Comparison of ENCODE assay signal across 9 cellular contexts in genomic region chr12:122872815-122873361, GRCh38. TPM values are rescaled to one million over a fixed set of nuclear protein-coding genes. Genes with fewer than 3 reads are reported as not detected.
A peak's percentile ranks its signal among the peaks of the same experiment; 100 is the strongest.
DNase-seq lines count a peak whose midpoint lies in the region; ATAC-seq, FAIRE-seq and TF ChIP-seq lines count a peak whose summit lies in the region.
"Had no signal": no experiment of that assay in that cellular context is flagged by ENCODE, and none has a peak within 500 bp of the region (broad histone marks: within the 10 kb centered on the region; RNA-seq: fewer than 3 reads in every experiment).

No MANE protein-coding gene starts in this region.

- H2AK5ac ChIP-seq in H1 (ENCODE audit: low read depth, low read length) = peak overlapping the region; percentile 85; the same call in 1 of the 2 replicates

- peak overlapping the region; percentile 77 for H3K4me3 Mint-ChIP-seq in neural progenitor cell

- H3K27me3 Mint-ChIP-seq in neural progenitor cell (ENCODE audit: insufficient read depth, low read depth) = peaks cover 9% of the 10 kb centered on the region

- peaks cover 17% of the 10 kb centered on the region for H3K36me3 Mint-ChIP-seq in neural progenitor cell

- no peak overlapping the region for H2BK15ac ChIP-seq in H1 (ENCODE audit: low read length)

- no peak overlapping the region for H3K9ac ChIP-seq in H1 (replicated peaks in 1 of 4; ENCODE audit: extremely low read depth in 1 of 4, low read depth in 3 of 4, low read length in 3 of 4)
- no peak overlapping the region for H3K9ac ChIP-seq in neural progenitor cell

- WGBS in H1 (ENCODE audit: extremely low coverage in 1 of 2, insufficient coverage in 1 of 2, insufficient read length in 1 of 2, insufficient replicate concordance in 2 of 2, low coverage in 1 of 2, low lambda C conversion rate in 2 of 2, missing lambda C conversion rate in 1 of 2), 2 experiments = 66% methylated on average over 12 of the region's 12 CpGs; no CpG with 5 or more reads in 1 of the 2 experiments

- H4K5ac ChIP-seq in H1 (ENCODE audit: insufficient read length, low read depth, low read length) = no peak overlapping the region

- no peak overlapping the region for H4K91ac ChIP-seq in H1 (replicated peaks; ENCODE audit: insufficient read length, low read length)

- no peak overlapping the region for H2BK20ac ChIP-seq in H1 (ENCODE audit: low read length)

- no peaks in the 10 kb centered on the region for H3K9me3 Mint-ChIP-seq in neural progenitor cell

- 0 out of 2 replicates have a peak overlapping the region, but pooled peaks have one; percentile 81 for H4K8ac ChIP-seq in H1 (ENCODE audit: extremely low read depth, insufficient read depth, low read length)

- H2BK120ac ChIP-seq in H1 (replicated peaks; ENCODE audit: low read depth, low read length) = no peak overlapping the region

- CTCF ChIA-PET in H1 (lab: Charles Lee; ENCODE audit: partially characterized antibody) = interaction anchor here (1.4 to 20.1 kb wide), 5 partner anchors 8 to 365 kb away, joined by 3 to 473 read pairs (median 18); no protein-coding TSS in a partner anchor

- no peak for TF ChIP-seq CTCF in C4-2B (conservative IDR thresholded peaks at IDR 0.05)
- TF ChIP-seq CTCF in LNCaP clone FGC (IDR thresholded peaks at IDR 0.05; ENCODE audit: control insufficient read depth, extremely low read depth, insufficient read depth) = no peak
- no peak for TF ChIP-seq CTCF in H1 (IDR thresholded peaks at IDR 0.05; ENCODE audit: control extremely low read depth in 1 of 3, insufficient read depth in 1 of 3, low read depth in 1 of 3, low read length in 3 of 3)
- no peak for TF ChIP-seq CTCF in neural progenitor cell (IDR thresholded peaks at IDR 0.05)

- H3K9me3 ChIP-seq in H1 (ENCODE audit: insufficient read depth in 2 of 2, low read depth in 1 of 2, low read length in 1 of 2) = no peaks in the 10 kb centered on the region
- no peaks in the 10 kb centered on the region for H3K9me3 ChIP-seq in neural progenitor cell (ENCODE audit: low read depth)

- no peaks in the 10 kb centered on the region for H3K23me2 ChIP-seq in H1 (ENCODE audit: low read depth, low read length)

- FAIRE-seq in H1 (lab: Jason Lieb, UNC) = no peak

- H3K27ac ChIP-seq in C4-2B (peak overlapping the region; percentile 89), H1 (ENCODE audit: low read depth, low read length) (no peak overlapping the region), neural progenitor cell (no peak overlapping the region)

- H2AFZ ChIP-seq in H1 (ENCODE audit: low read length) (no peak overlapping the region), neural progenitor cell (replicated peaks) (no peak overlapping the region)

- TF ChIP-seq RAD21 in H1 (IDR thresholded peaks at IDR 0.05 in 1 of 2, conservative IDR thresholded peaks at IDR 0.05 in 1 of 2; ENCODE audit: low read depth in 2 of 2, low read length in 2 of 2) = no peak

- TF ChIP-seq POLR2A in H1 (IDR thresholded peaks at IDR 0.05; ENCODE audit: control extremely low read depth in 1 of 2, low read depth in 2 of 2, low read length in 2 of 2) = no peak

- H3K4me1 ChIP-seq in H1 (replicated peaks in 1 of 4; ENCODE audit: control insufficient read depth in 3 of 4, insufficient read depth in 4 of 4, low read length in 3 of 4) (peaks cover 6 to 25% (median 9%) of the 10 kb centered on the region in 4 experiments), neural progenitor cell (peaks cover 34% of the 10 kb centered on the region)

- ATAC-seq in HG03439 (IDR thresholded peaks at IDR 0.05; ENCODE audit: unreplicated experiment) = no peak

- peaks cover 43% of the 10 kb centered on the region for H3F3A ChIP-seq in neural progenitor cell (ENCODE audit: low read depth)

- H3K79me2 ChIP-seq in H1 (ENCODE audit: control insufficient read depth in 1 of 2, insufficient read depth in 2 of 2, low read length in 2 of 2) = no peaks in the 10 kb centered on the region
- H3K79me2 ChIP-seq in neural progenitor cell (ENCODE audit: low read depth) = peaks cover 4% of the 10 kb centered on the region

- H2BK5ac ChIP-seq in H1 (ENCODE audit: low read depth, low read length) = no peak overlapping the region

- peak overlapping the region; percentile 98 for H3K27ac Mint-ChIP-seq in neural progenitor cell

- DNase-seq in LNCaP clone FGC (ENCODE audit: low read depth) (peak; percentile 76), H1 (ENCODE audit: low read depth in 1 of 2, low spot score in 2 of 2) (no peak), neural progenitor cell (ENCODE audit: low spot score) (no peak), HK-2 (ENCODE audit: unreplicated experiment) (no peak), NCI-H2081 treated with DMSO at 0.1 percent for 48 hours (lab: John Stamatoyannopoulos, UW) (no peak), cortex of kidney (lab: John Stamatoyannopoulos, UW) (no peak)
- DNase-seq: KBM-7 had no signal

- H3K79me1 ChIP-seq in H1 (ENCODE audit: low read depth, low read length) = peaks cover 4% of the 10 kb centered on the region

- no peak overlapping the region for H3K4me2 ChIP-seq in H1 (ENCODE audit: insufficient read depth in 1 of 2, low read depth in 2 of 2, low read length in 2 of 2)
- H3K4me2 ChIP-seq in neural progenitor cell = peak overlapping the region; percentile 76

- H3K4ac ChIP-seq in H1 (replicated peaks; ENCODE audit: insufficient read length, low read depth, low read length) = no peak overlapping the region

- H3K27me3 ChIP-seq in H1 (replicated peaks in 1 of 4; ENCODE audit: control insufficient read depth in 3 of 4, extremely low read depth in 1 of 4, insufficient read depth in 3 of 4, low read length in 3 of 4) (peaks cover 52 to 99% (median 97%) of the 10 kb centered on the region in 4 experiments), neural progenitor cell (peaks cover 99% of the 10 kb centered on the region)

- peak overlapping the region; percentile 75; the same call in 1 of the 2 replicates for H2BK12ac ChIP-seq in H1 (ENCODE audit: low read depth, low read length)

- H3K4me3 ChIP-seq in LNCaP clone FGC (ENCODE audit: low read depth, low read length) (no peak overlapping the region), H1 (ENCODE audit: extremely low read depth in 1 of 4, insufficient read depth in 2 of 4, low read depth in 3 of 4, low read length in 4 of 4) (no peak overlapping the region), neural progenitor cell (peak overlapping the region; percentile 32)

- POLR2A ChIA-PET in H1 (lab: Charles Lee; ENCODE audit: partially characterized antibody) = interaction anchor here (1.0 to 1.9 kb wide), 8 partner anchors 8 to 106 kb away, joined by 3 to 8 read pairs (median 5); no protein-coding TSS in a partner anchor

- no peak overlapping the region for H3K23ac ChIP-seq in H1 (ENCODE audit: insufficient read length)

- H3K4me1 Mint-ChIP-seq in neural progenitor cell = peaks cover 66% of the 10 kb centered on the region

- TF ChIP-seq EP300 in H1 (IDR thresholded peaks at IDR 0.05; ENCODE audit: borderline replicate concordance in 1 of 2, low read depth in 2 of 2, low read length in 2 of 2) = no peak

- H3K18ac ChIP-seq in H1 (ENCODE audit: extremely low read depth, low read length) = no peak overlapping the region

- no peak overlapping the region for H3K14ac ChIP-seq in H1 (ENCODE audit: insufficient read length)

- no peak overlapping the region for H3K56ac ChIP-seq in H1 (replicated peaks; ENCODE audit: insufficient read length, low read depth, low read length)

- H4K20me1 ChIP-seq in H1 (replicated peaks in 1 of 2; ENCODE audit: control insufficient read depth in 1 of 2, insufficient read depth in 2 of 2, low read length in 2 of 2) = peaks cover 57 to 80% of the 10 kb centered on the region in 2 experiments
- H4K20me1 ChIP-seq in neural progenitor cell (ENCODE audit: low read depth) = peaks cover 100% of the 10 kb centered on the region

- H3K36me3 ChIP-seq in H1 (ENCODE audit: control insufficient read depth in 2 of 4, insufficient read depth in 4 of 4, low read length in 3 of 4) (peaks cover 0 to 21% (median 8%) of the 10 kb centered on the region in 4 experiments; a peak in 4 of 8 replicates), neural progenitor cell (no peaks in the 10 kb centered on the region)

TF ChIP-seq in H1, 55 proteins besides CTCF, POLR2A, EP300 and RAD21:
- TF ChIP-seq TCF12 (IDR thresholded peaks at IDR 0.05; ENCODE audit: low read depth, low read length) (no peak), RNF2 (IDR thresholded peaks at IDR 0.05; ENCODE audit: borderline replicate concordance, low read depth, low read length, missing control alignments, poor library complexity, severe bottlenecking) (peak; percentile 40), SUZ12 (IDR thresholded peaks at IDR 0.05; ENCODE audit: low read length) (0 out of 2 replicates have a peak, but pooled peaks have one; percentile 19)

RNA-seq across cellular contexts. Expression of gene VPS37B, which starts 23.0 kb away (rescaled TPM):
- total RNA-seq in H1 (2021; fragmentation: NEBNext Ultra II Directional; extraction: Animal tissue kit (Norgen Biotek cat#: 25700)) = 11.9 and 13.1 TPM in 2 replicates
- 15.7 and 17.2 TPM in 2 replicates for polyA plus RNA-seq in H1 (2011; rRNA removed)
- 10.8 TPM for polyA plus RNA-seq in H1 (2011; cell fraction: cytosol; rRNA removed)
- 12.1 TPM for polyA plus RNA-seq in H1 (2011; cell fraction: nucleus; rRNA removed)
- 6.6 to 13.4 TPM (median 11.1 TPM) in 4 replicates for polyA plus RNA-seq in H1 (2012, experiment 1 of 2)
- 12.1 TPM for polyA plus RNA-seq in H1 (2012, experiment 2 of 2)
- polyA plus RNA-seq in H1 (2013, experiment 1 of 2) = 7.0 TPM
- polyA plus RNA-seq in H1 (2013, experiment 2 of 2) = 7.9 TPM
- 4.0 and 5.7 TPM in 2 replicates for polyA minus RNA-seq in H1 (2011; rRNA and poly(A)+ RNA removed)
- 8.7 TPM for polyA minus RNA-seq in H1 (2011; cell fraction: cytosol; rRNA and poly(A)+ RNA removed)
- 7.7 TPM for polyA minus RNA-seq in H1 (2011; cell fraction: nucleus; rRNA and poly(A)+ RNA removed)
- 19.4 and 23.9 TPM in 2 replicates for total RNA-seq in neural progenitor cell (ENCODE audit: low replicate concordance)

RNA-seq across cellular contexts. Expression of gene HIP1R, which starts 37.6 kb away (rescaled TPM):
- 14.5 and 14.7 TPM in 2 replicates for total RNA-seq in H1 (2021; fragmentation: NEBNext Ultra II Directional; extraction: Animal tissue kit (Norgen Biotek cat#: 25700))
- 11.2 and 16.1 TPM in 2 replicates for polyA plus RNA-seq in H1 (2011; rRNA removed)
- polyA plus RNA-seq in H1 (2011; cell fraction: cytosol; rRNA removed) = 15.5 TPM
- 101 TPM for polyA plus RNA-seq in H1 (2011; cell fraction: nucleus; rRNA removed)
- 12.0 to 17.7 TPM (median 16.9 TPM) in 4 replicates for polyA plus RNA-seq in H1 (2012, experiment 1 of 2)
- 15.1 TPM for polyA plus RNA-seq in H1 (2012, experiment 2 of 2)
- 8.5 TPM for polyA plus RNA-seq in H1 (2013, experiment 1 of 2)
- 6.9 TPM for polyA plus RNA-seq in H1 (2013, experiment 2 of 2)
- 14.0 and 15.2 TPM in 2 replicates for polyA minus RNA-seq in H1 (2011; rRNA and poly(A)+ RNA removed)
- 10.6 TPM for polyA minus RNA-seq in H1 (2011; cell fraction: cytosol; rRNA and poly(A)+ RNA removed)
- 24.7 TPM for polyA minus RNA-seq in H1 (2011; cell fraction: nucleus; rRNA and poly(A)+ RNA removed)
- total RNA-seq in neural progenitor cell (ENCODE audit: low replicate concordance) = 19.3 and 25.6 TPM in 2 replicates
